In the genomic region with DNA sequence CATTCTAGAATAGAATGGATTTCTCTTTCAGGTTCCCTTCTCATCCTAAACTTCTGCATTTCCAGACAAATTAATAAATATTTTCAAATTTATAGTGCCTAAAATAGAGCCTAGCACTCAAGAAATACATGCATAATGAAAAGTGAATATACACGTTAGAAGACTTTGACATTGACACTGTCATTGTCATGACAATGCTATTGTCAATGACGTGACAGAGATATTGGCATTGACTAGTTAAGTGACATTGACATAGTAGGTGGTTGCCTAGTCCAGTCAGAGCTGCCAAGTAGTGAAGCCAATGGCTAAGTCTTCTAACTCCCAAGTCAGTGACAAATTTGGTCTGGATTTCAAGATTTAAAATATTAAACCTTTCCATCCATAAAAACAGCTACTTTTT, we compare ENCODE assay signal across 29 cellular contexts.
"Had no signal": no experiment of that assay in that cellular context is flagged by ENCODE, and none has a peak within 500 bp of the region (broad histone marks: within the 10 kb centered on the region; RNA-seq: fewer than 3 reads in every experiment).

No MANE protein-coding gene starts in this region.

- H3K9me3 ChIP-seq: stomach, suprapubic skin, testis, thoracic aorta, thyroid gland, tibial artery, tibial nerve, transverse colon, upper lobe of left lung, upper lobe of right lung, uterus, vagina had no signal

- H3K9me3 Mint-ChIP-seq: stimulated activated effector memory CD8-positive, alpha-beta T cell treated with anti-CD3 and anti-CD28 coated beads, Interleukin-12 subunit alpha, Interleukin-12 subunit beta, amount 100 ng/mL, for 72 hours; stimulated activated memory B cell treated with anti-CD40 and anti-IgM and Interleukin-4, amounts not matched to agents 10 μg/mL and 1 μg/mL and 100 μg/mL, for 72 hours; stimulated activated naive B cell treated with anti-CD40 and anti-IgM and Interleukin-4, amounts not matched to agents 10 μg/mL and 1 μg/mL and 100 μg/mL, for 72 hours; stimulated activated naive CD8-positive, alpha-beta T cell treated with anti-CD3 and anti-CD28 coated beads, Interleukin-15, amount 100 ng/mL, for 72 hours; stimulated activated naive CD8-positive, alpha-beta T cell treated with anti-CD3 and anti-CD28 coated beads, Interleukin-15, Interleukin-2, amounts not matched to agents 100 ng/mL and 50 ng/mL, for 24 hours had no signal

- ATAC-seq: stimulated activated effector memory CD8-positive, alpha-beta T cell treated with anti-CD3 and anti-CD28 coated beads, Interleukin-12 subunit alpha, Interleukin-12 subunit beta, amount 100 ng/mL, for 72 hours; stimulated activated memory B cell treated with anti-CD40 and anti-IgM and Interleukin-4, amounts not matched to agents 10 μg/mL and 1 μg/mL and 100 μg/mL, for 72 hours; stimulated activated naive B cell treated with anti-CD40 and anti-IgM and Interleukin-4, amounts not matched to agents 10 μg/mL and 1 μg/mL and 100 μg/mL, for 72 hours; stimulated activated naive CD8-positive, alpha-beta T cell treated with anti-CD3 and anti-CD28 coated beads, Interleukin-15, amount 100 ng/mL, for 72 hours; stimulated activated naive CD8-positive, alpha-beta T cell treated with anti-CD3 and anti-CD28 coated beads, Interleukin-15, Interleukin-2, amounts not matched to agents 100 U/mL and 50 U/mL, for 24 hours; upper lobe of right lung had no signal

- H3K4me1 Mint-ChIP-seq: stimulated activated effector memory CD8-positive, alpha-beta T cell treated with anti-CD3 and anti-CD28 coated beads, Interleukin-12 subunit alpha, Interleukin-12 subunit beta, amount 100 ng/mL, for 72 hours; stimulated activated memory B cell treated with anti-CD40 and anti-IgM and Interleukin-4, amounts not matched to agents 10 μg/mL and 1 μg/mL and 100 μg/mL, for 72 hours; stimulated activated naive B cell treated with anti-CD40 and anti-IgM and Interleukin-4, amounts not matched to agents 10 μg/mL and 1 μg/mL and 100 μg/mL, for 72 hours; stimulated activated naive CD8-positive, alpha-beta T cell treated with anti-CD3 and anti-CD28 coated beads, Interleukin-15, amount 100 ng/mL, for 72 hours had no signal

- H3K27ac ChIP-seq: stomach, suprapubic skin, testis, thoracic aorta, thyroid gland, tibial artery, tibial nerve, transverse colon, upper lobe of left lung, upper lobe of right lung, uterus, vagina had no signal

- H3K4me1 ChIP-seq: stomach, suprapubic skin, testis, thyroid gland, tibial artery, transverse colon, upper lobe of left lung, upper lobe of right lung, uterus, vagina had no signal

- FAIRE-seq: urothelium cell line had no signal

- H3K4me3 ChIP-seq: stomach, suprapubic skin, testis, thoracic aorta, thyroid gland, tibial artery, tibial nerve, transverse colon, upper lobe of left lung, upper lobe of right lung, uterus, vagina had no signal

- H3K27me3 ChIP-seq: stomach, suprapubic skin, testis, thyroid gland, tibial artery, tibial nerve, transverse colon, upper lobe of left lung, upper lobe of right lung, uterus, vagina had no signal

- H3K36me3 Mint-ChIP-seq: stimulated activated effector memory CD8-positive, alpha-beta T cell treated with anti-CD3 and anti-CD28 coated beads, Interleukin-12 subunit alpha, Interleukin-12 subunit beta, amount 100 ng/mL, for 72 hours; stimulated activated memory B cell treated with anti-CD40 and anti-IgM and Interleukin-4, amounts not matched to agents 10 μg/mL and 1 μg/mL and 100 μg/mL, for 72 hours; stimulated activated naive B cell treated with anti-CD40 and anti-IgM and Interleukin-4, amounts not matched to agents 10 μg/mL and 1 μg/mL and 100 μg/mL, for 72 hours had no signal

- H3K27me3 Mint-ChIP-seq: stimulated activated memory B cell treated with anti-CD40 and anti-IgM and Interleukin-4, amounts not matched to agents 10 μg/mL and 1 μg/mL and 100 μg/mL, for 72 hours; stimulated activated naive B cell treated with anti-CD40 and anti-IgM and Interleukin-4, amounts not matched to agents 10 μg/mL and 1 μg/mL and 100 μg/mL, for 72 hours; type B pancreatic cell had no signal

- DNase-seq: stimulated activated CD4-positive, alpha-beta T cell treated with anti-CD3 and anti-CD28 coated beads, Interleukin-2, amount 100 ng/mL, for 48 hours; stimulated activated CD4-positive, alpha-beta T cell treated with anti-CD3 and anti-CD28 coated beads, Interleukin-4, amount 100 ng/mL, for 1 hour; stimulated activated CD4-positive, alpha-beta T cell treated with anti-CD3 and anti-CD28 coated beads, Interleukin-4, amount 100 ng/mL, for 24 hours; stimulated activated CD4-positive, alpha-beta T cell treated with anti-CD3 and anti-CD28 coated beads, Interleukin-4, amount 100 ng/mL, for 4 hours; stimulated activated CD8-positive, alpha-beta memory T cell treated with anti-CD3 and anti-CD28 coated beads, Interleukin-4, amount 100 ng/mL, for 48 hours; stimulated activated naive B cell treated with anti-CD40 and anti-IgM and Interleukin-4, amounts not matched to agents 10 μg/mL and 1 μg/mL and 100 μg/mL, for 72 hours; stimulated activated naive CD4-positive, alpha-beta T cell; stimulated activated naive CD4-positive, alpha-beta T cell treated with Interleukin-2 at 50 U/mL for 16 hours; stimulated activated naive CD8-positive, alpha-beta T cell treated with anti-CD3 and anti-CD28 coated beads, Interleukin-15, amount 100 ng/mL, for 72 hours; stimulated activated naive CD8-positive, alpha-beta T cell treated with anti-CD3 and anti-CD28 coated beads, Interleukin-15, Interleukin-2, amounts not matched to agents 100 U/mL and 50 U/mL, for 24 hours; stomach; substantia nigra; testis; thyroid gland; tibial artery; transverse colon; trophoblast cell; upper lobe of left lung; upper lobe of right lung; uterus had no signal

- H3K4me3 Mint-ChIP-seq: stimulated activated effector memory CD8-positive, alpha-beta T cell treated with anti-CD3 and anti-CD28 coated beads, Interleukin-12 subunit alpha, Interleukin-12 subunit beta, amount 100 ng/mL, for 72 hours; stimulated activated memory B cell treated with anti-CD40 and anti-IgM and Interleukin-4, amounts not matched to agents 10 μg/mL and 1 μg/mL and 100 μg/mL, for 72 hours; stimulated activated naive B cell treated with anti-CD40 and anti-IgM and Interleukin-4, amounts not matched to agents 10 μg/mL and 1 μg/mL and 100 μg/mL, for 72 hours; stimulated activated naive CD8-positive, alpha-beta T cell treated with anti-CD3 and anti-CD28 coated beads, Interleukin-15, amount 100 ng/mL, for 72 hours; stimulated activated naive CD8-positive, alpha-beta T cell treated with anti-CD3 and anti-CD28 coated beads, Interleukin-15, Interleukin-2, amounts not matched to agents 100 ng/mL and 50 ng/mL, for 24 hours; type B pancreatic cell had no signal

- H3K27ac Mint-ChIP-seq: stimulated activated effector memory CD8-positive, alpha-beta T cell treated with anti-CD3 and anti-CD28 coated beads, Interleukin-12 subunit alpha, Interleukin-12 subunit beta, amount 100 ng/mL, for 72 hours; stimulated activated memory B cell treated with anti-CD40 and anti-IgM and Interleukin-4, amounts not matched to agents 10 μg/mL and 1 μg/mL and 100 μg/mL, for 72 hours; stimulated activated naive B cell treated with anti-CD40 and anti-IgM and Interleukin-4, amounts not matched to agents 10 μg/mL and 1 μg/mL and 100 μg/mL, for 72 hours; stimulated activated naive CD8-positive, alpha-beta T cell treated with anti-CD3 and anti-CD28 coated beads, Interleukin-15, amount 100 ng/mL, for 72 hours; stimulated activated naive CD8-positive, alpha-beta T cell treated with anti-CD3 and anti-CD28 coated beads, Interleukin-15, Interleukin-2, amounts not matched to agents 100 ng/mL and 50 ng/mL, for 24 hours; type B pancreatic cell had no signal

- H3K36me3 ChIP-seq: stomach, suprapubic skin, thoracic aorta, thyroid gland, tibial artery, tibial nerve, transverse colon, upper lobe of left lung, upper lobe of right lung, uterus, vagina had no signal
